Comparison of ENCODE assay signal across 27 cellular contexts in the genomic region with DNA sequence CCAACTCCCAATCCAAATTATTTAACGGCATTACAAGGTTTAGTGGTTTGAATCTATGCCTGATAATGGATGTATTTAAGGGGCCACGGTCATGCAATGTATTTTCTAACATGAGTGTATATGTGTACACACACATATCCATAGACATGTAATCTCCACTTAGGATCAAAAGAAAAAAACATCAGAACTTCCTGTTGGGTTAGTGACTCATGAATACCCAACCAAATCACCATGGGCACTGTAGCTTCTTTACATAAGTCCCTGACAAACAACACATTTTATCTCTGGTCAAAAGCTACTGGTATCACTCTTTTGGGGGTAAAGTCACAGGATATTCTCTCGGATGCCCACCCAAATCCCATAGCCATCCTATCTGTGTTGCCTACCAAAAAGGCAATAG. TPM values are rescaled to one million over a fixed set of nuclear protein-coding genes. Genes with fewer than 3 reads are reported as not detected.
DNase-seq lines count a peak whose midpoint lies in the region; ATAC-seq, FAIRE-seq and TF ChIP-seq lines count a peak whose summit lies in the region.
"Had no signal": no experiment of that assay in that cellular context is flagged by ENCODE, and none has a peak within 500 bp of the region (broad histone marks: within the 10 kb centered on the region; RNA-seq: fewer than 3 reads in every experiment).

No MANE protein-coding gene starts in this region.

- no peak overlapping the region for H3K18ac ChIP-seq in mesenchymal stem cell (ENCODE audit: low read depth in 1 of 2, low read length in 2 of 2)

- peak overlapping the region; percentile 85 for H3K27ac Mint-ChIP-seq in astrocyte (ENCODE audit: unreplicated experiment)
- no peak overlapping the region for H3K27ac Mint-ChIP-seq in immature natural killer cell
- H3K27ac Mint-ChIP-seq: activated T-cell treated with anti-CD3 and anti-CD28 coated beads, Interleukin-2, amount 50 U/mL, for 24 hours; naive thymus-derived CD8-positive, alpha-beta T cell; progenitor cell of endocrine pancreas; stimulated activated effector memory CD8-positive, alpha-beta T cell treated with anti-CD3 and anti-CD28 coated beads, Interleukin-12 subunit alpha, Interleukin-12 subunit beta, amount 100 ng/mL, for 72 hours; T-helper 1 cell treated with Interleukin-12 subunit alpha and Interleukin-12 subunit beta and Interleukin-4 antibody, amounts not matched to agents 30 μg/mL and 1 μg/mL, for 36 hours had no signal

- no peak overlapping the region for H4K91ac ChIP-seq in mesenchymal stem cell (ENCODE audit: low read length)

- no peak overlapping the region for H3K14ac ChIP-seq in mesenchymal stem cell (ENCODE audit: low read length in 2 of 2)

- no peak overlapping the region for H2BK120ac ChIP-seq in mesenchymal stem cell (ENCODE audit: low read depth, low read length)

- H3K79me1 ChIP-seq in mesenchymal stem cell (replicated peaks; ENCODE audit: low read length, poor library complexity, severe bottlenecking), result no peaks in the 10 kb centered on the region

- no peak overlapping the region for H3K4me3 ChIP-seq in DND-41 (ENCODE audit: low read depth in 1 of 2, low read length in 2 of 2)
- no peak overlapping the region for H3K4me3 ChIP-seq in astrocyte (ENCODE audit: insufficient read depth, low read depth, low read length)
- H3K4me3 ChIP-seq in mesenchymal stem cell (ENCODE audit: insufficient read depth in 1 of 2, low read depth in 1 of 2, low read length in 2 of 2), result no peak overlapping the region
- H3K4me3 ChIP-seq: BLaER1 treated with 17β-estradiol and CSF1 and Interleukin-3, amounts not matched to agents 10 nM and 100 nM; lung; tibial nerve had no signal

- H3K4ac ChIP-seq in mesenchymal stem cell (ENCODE audit: low read depth in 1 of 2, low read length in 2 of 2), result no peak overlapping the region

- H2BK15ac ChIP-seq in mesenchymal stem cell (ENCODE audit: low read depth, poor library complexity, severe bottlenecking), result no peak overlapping the region

- no peaks in the 10 kb centered on the region for H3K27me3 Mint-ChIP-seq in astrocyte (ENCODE audit: low read depth, unreplicated experiment)
- H3K27me3 Mint-ChIP-seq in immature natural killer cell (ENCODE audit: low read depth in 3 of 3), result peaks cover 0 to 14% (median 10%) of the 10 kb centered on the region in 3 donors
- H3K27me3 Mint-ChIP-seq: progenitor cell of endocrine pancreas had no signal

- H3K9ac ChIP-seq in DND-41 (ENCODE audit: low read depth, low read length) (no peak overlapping the region), astrocyte (ENCODE audit: low read length) (no peak overlapping the region), mesenchymal stem cell (ENCODE audit: low read length) (no peak overlapping the region)
- H3K9ac ChIP-seq: BLaER1 treated with 17β-estradiol and CSF1 and Interleukin-3, amounts not matched to agents 10 nM and 100 nM had no signal

- peak; percentile 99 for FAIRE-seq in astrocyte (lab: Jason Lieb, UNC)
- FAIRE-seq: GM19239 had no signal

- H4K20me1 ChIP-seq in DND-41 (ENCODE audit: insufficient read depth, low read length), result no peaks in the 10 kb centered on the region
- H4K20me1 ChIP-seq in astrocyte (ENCODE audit: insufficient read depth, low read length), result no peaks in the 10 kb centered on the region

- H3K4me1 Mint-ChIP-seq in astrocyte (ENCODE audit: low read depth, unreplicated experiment) (peaks cover 19% of the 10 kb centered on the region), immature natural killer cell (no peaks in the 10 kb centered on the region)
- H3K4me1 Mint-ChIP-seq: naive thymus-derived CD8-positive, alpha-beta T cell; stimulated activated effector memory CD8-positive, alpha-beta T cell treated with anti-CD3 and anti-CD28 coated beads, Interleukin-12 subunit alpha, Interleukin-12 subunit beta, amount 100 ng/mL, for 72 hours had no signal

- H3K4me1 ChIP-seq in DND-41 (ENCODE audit: insufficient read depth, low read length) (no peaks in the 10 kb centered on the region), astrocyte (ENCODE audit: insufficient read depth, low read length) (peaks cover 10% of the 10 kb centered on the region), mesenchymal stem cell (ENCODE audit: control insufficient read depth, insufficient read depth, low read depth, low read length) (peaks cover 2% of the 10 kb centered on the region)
- H3K4me1 ChIP-seq: BLaER1 treated with 17β-estradiol and CSF1 and Interleukin-3, amounts not matched to agents 10 nM and 100 nM; tibial nerve had no signal

- H3K27me3 ChIP-seq in DND-41 (ENCODE audit: insufficient read depth, low read length, poor library complexity), result no peaks in the 10 kb centered on the region
- no peaks in the 10 kb centered on the region for H3K27me3 ChIP-seq in astrocyte (ENCODE audit: insufficient read depth, low read length)
- H3K27me3 ChIP-seq in mesenchymal stem cell (ENCODE audit: control insufficient read depth in 1 of 2, insufficient read depth in 1 of 2, low read length in 2 of 2), result peaks cover 0 to 7% of the 10 kb centered on the region in 2 experiments
- H3K27me3 ChIP-seq: tibial nerve had no signal

- no peaks in the 10 kb centered on the region for H3K79me2 ChIP-seq in DND-41 (ENCODE audit: insufficient read depth, low read length)
- no peaks in the 10 kb centered on the region for H3K79me2 ChIP-seq in astrocyte (ENCODE audit: insufficient read depth, low read length)

- H3K9me3 Mint-ChIP-seq in astrocyte (ENCODE audit: unreplicated experiment) (no peaks in the 10 kb centered on the region), immature natural killer cell (peaks cover 0 to 4% (median 0%) of the 10 kb centered on the region in 6 donors)
- H3K9me3 Mint-ChIP-seq: activated T-cell treated with anti-CD3 and anti-CD28 coated beads, Interleukin-2, amount 50 U/mL, for 24 hours; stimulated activated effector memory CD8-positive, alpha-beta T cell treated with anti-CD3 and anti-CD28 coated beads, Interleukin-12 subunit alpha, Interleukin-12 subunit beta, amount 100 ng/mL, for 72 hours; T-helper 1 cell treated with Interleukin-12 subunit alpha and Interleukin-12 subunit beta and Interleukin-4 antibody, amounts not matched to agents 30 μg/mL and 1 μg/mL, for 36 hours had no signal

- no peak overlapping the region for H4K8ac ChIP-seq in mesenchymal stem cell (ENCODE audit: low read length)

- DNase-seq in DND-41, result no peak
- DNase-seq in HT1080 (ENCODE audit: low read depth), result peak; percentile 60
- DNase-seq in astrocyte (ENCODE audit: low read depth), result peak; percentile 49
- peak; percentile 65 for DNase-seq in mesenchymal stem cell
- DNase-seq in NCI-H2081 (lab: John Stamatoyannopoulos, UW), result no peak
- DNase-seq in NCI-H187 (lab: John Stamatoyannopoulos, UW), result no peak
- no peak for DNase-seq in immature natural killer cell
- DNase-seq: activated CD4-positive, alpha-beta T cell treated with anti-CD3 and anti-CD28 coated beads, Interleukin-2, amount 50 U/mL, for 48 hours; activated naive CD4-positive, alpha-beta T cell treated with anti-CD3 and anti-CD28 coated beads, Interleukin-2, amount 50 U/mL, for 16 hours; activated T-cell treated with anti-CD3 and anti-CD28 coated beads, Interleukin-2, amount 50 U/mL, for 24 hours; DMS79; erythroblast; naive thymus-derived CD8-positive, alpha-beta T cell; NCI-H2107; NCI-H748 treated with DMSO at 0.1 percent for 48 hours; WERI-Rb-1 had no signal

- H3K23ac ChIP-seq in mesenchymal stem cell (ENCODE audit: low read length in 2 of 2), result no peak overlapping the region

- peak overlapping the region; percentile 20 for H3K4me3 Mint-ChIP-seq in astrocyte (ENCODE audit: unreplicated experiment)
- no peak overlapping the region for H3K4me3 Mint-ChIP-seq in immature natural killer cell
- H3K4me3 Mint-ChIP-seq: activated T-cell treated with anti-CD3 and anti-CD28 coated beads, Interleukin-2, amount 50 U/mL, for 24 hours; naive thymus-derived CD8-positive, alpha-beta T cell; stimulated activated effector memory CD8-positive, alpha-beta T cell treated with anti-CD3 and anti-CD28 coated beads, Interleukin-12 subunit alpha, Interleukin-12 subunit beta, amount 100 ng/mL, for 72 hours; T-helper 1 cell treated with Interleukin-12 subunit alpha and Interleukin-12 subunit beta and Interleukin-4 antibody, amounts not matched to agents 30 μg/mL and 1 μg/mL, for 36 hours had no signal

- TF ChIP-seq CTCF in DND-41 (IDR thresholded peaks at IDR 0.05; ENCODE audit: borderline replicate concordance, extremely low read depth, low read length, poor library complexity, severe bottlenecking) (no peak), astrocyte (IDR thresholded peaks at IDR 0.05; ENCODE audit: insufficient read depth, low read depth, low read length) (no peak)

- H3K36me3 ChIP-seq in DND-41 (ENCODE audit: insufficient read depth, low read length) (no peaks in the 10 kb centered on the region), astrocyte (ENCODE audit: insufficient read depth, low read length) (no peaks in the 10 kb centered on the region), mesenchymal stem cell (ENCODE audit: control insufficient read depth in 1 of 2, insufficient read depth in 2 of 2, low read depth in 1 of 2, low read length in 2 of 2) (no peaks in the 10 kb centered on the region)
- H3K36me3 ChIP-seq: BLaER1 treated with 17β-estradiol and CSF1 and Interleukin-3, amounts not matched to agents 10 nM and 100 nM; tibial nerve; WERI-Rb-1 had no signal

- no peaks in the 10 kb centered on the region for H3K36me3 Mint-ChIP-seq in astrocyte (ENCODE audit: low read depth, unreplicated experiment)
- no peaks in the 10 kb centered on the region for H3K36me3 Mint-ChIP-seq in immature natural killer cell
- H3K36me3 Mint-ChIP-seq: naive thymus-derived CD8-positive, alpha-beta T cell; stimulated activated effector memory CD8-positive, alpha-beta T cell treated with anti-CD3 and anti-CD28 coated beads, Interleukin-12 subunit alpha, Interleukin-12 subunit beta, amount 100 ng/mL, for 72 hours had no signal

- 100% methylated on average over 1 of the region's 3 CpGs for WGBS in mesenchymal stem cell

- H2AFZ ChIP-seq in DND-41 (ENCODE audit: low read depth, low read length) (no peak overlapping the region), astrocyte (ENCODE audit: low read depth, low read length) (no peak overlapping the region), mesenchymal stem cell (ENCODE audit: low read depth, low read length) (no peak overlapping the region)

- peak; percentile 57; the same call in 1 of the 3 replicates for ATAC-seq in DND-41 (ENCODE audit: insufficient read depth, low read depth)
- ATAC-seq: HCT116; naive thymus-derived CD8-positive, alpha-beta T cell; stimulated activated effector memory CD8-positive, alpha-beta T cell treated with anti-CD3 and anti-CD28 coated beads, Interleukin-12 subunit alpha, Interleukin-12 subunit beta, amount 100 ng/mL, for 72 hours had no signal

- H3K4me2 ChIP-seq in DND-41 (ENCODE audit: insufficient read depth, low read length) (no peak overlapping the region), astrocyte (ENCODE audit: low read length) (no peak overlapping the region), mesenchymal stem cell (ENCODE audit: low read length, poor library complexity, severe bottlenecking) (no peak overlapping the region)
- H3K4me2 ChIP-seq: BLaER1 treated with 17β-estradiol and CSF1 and Interleukin-3, amounts not matched to agents 10 nM and 100 nM had no signal

- H3K9me3 ChIP-seq in DND-41 (ENCODE audit: insufficient read depth, low read length, severe bottlenecking) (no peaks in the 10 kb centered on the region), astrocyte (ENCODE audit: insufficient read depth, low read depth, low read length) (no peaks in the 10 kb centered on the region), mesenchymal stem cell (ENCODE audit: control insufficient read depth, low read length) (no peaks in the 10 kb centered on the region)
- H3K9me3 ChIP-seq: tibial nerve had no signal

- no peak overlapping the region for H2BK12ac ChIP-seq in mesenchymal stem cell (ENCODE audit: low read length in 2 of 2)

- H3K27ac ChIP-seq in DND-41 (ENCODE audit: low read length) (no peak overlapping the region), astrocyte (ENCODE audit: low read depth, low read length) (no peak overlapping the region), mesenchymal stem cell (ENCODE audit: low read length, poor library complexity, severe bottlenecking) (no peak overlapping the region)
- H3K27ac ChIP-seq: tibial nerve, WERI-Rb-1 had no signal

- no peak overlapping the region for H2BK5ac ChIP-seq in mesenchymal stem cell (ENCODE audit: low read depth, low read length, poor library complexity, severe bottlenecking)

- H2AK5ac ChIP-seq in mesenchymal stem cell (ENCODE audit: low read length, severe bottlenecking), result no peak overlapping the region

RNA-seq across cellular contexts. Expression of gene TFDP3, which starts 36.5 kb away (rescaled TPM):
- not detected in 2 replicates for total RNA-seq in HT1080 (2014; rRNA removed; shearing (Covaris generic))
- 0.07 TPM in 1 of 2 replicates, not detected in the other for polyA plus RNA-seq in HT1080 (2015; cell fraction: cytosol; rRNA removed)
- polyA plus RNA-seq in HT1080 (2015; cell fraction: nucleus; rRNA removed), result not detected in 2 replicates
- not detected in 2 replicates for total RNA-seq in astrocyte
- not detected for polyA plus RNA-seq in mesenchymal stem cell (2013, experiment 1 of 2)
- not detected for polyA plus RNA-seq in mesenchymal stem cell (2013, experiment 2 of 2)
- not detected for polyA plus RNA-seq in immature natural killer cell
- total RNA-seq: dermis microvascular lymphatic vessel endothelial cell; glomerular endothelial cell; lung; naive thymus-derived CD8-positive, alpha-beta T cell; progenitor cell of endocrine pancreas; RPMI7951; tibial nerve had no signal
- polyA plus RNA-seq: lung; naive thymus-derived CD8-positive, alpha-beta T cell had no signal

Comparison
In these comparisons a context has a peak if more than half of its experiments do, and no peak if none do; other contexts are left out.
1. DNase-seq: peak in HT1080 (single experiment), astrocyte (single experiment) and mesenchymal stem cell (single experiment); none in DND-41 (single experiment), NCI-H2081 (0 of 2), NCI-H187 (0 of 2) and immature natural killer cell (0 of 3).